Comparison of ENCODE assay signal across 7 cellular contexts in the genomic region with DNA sequence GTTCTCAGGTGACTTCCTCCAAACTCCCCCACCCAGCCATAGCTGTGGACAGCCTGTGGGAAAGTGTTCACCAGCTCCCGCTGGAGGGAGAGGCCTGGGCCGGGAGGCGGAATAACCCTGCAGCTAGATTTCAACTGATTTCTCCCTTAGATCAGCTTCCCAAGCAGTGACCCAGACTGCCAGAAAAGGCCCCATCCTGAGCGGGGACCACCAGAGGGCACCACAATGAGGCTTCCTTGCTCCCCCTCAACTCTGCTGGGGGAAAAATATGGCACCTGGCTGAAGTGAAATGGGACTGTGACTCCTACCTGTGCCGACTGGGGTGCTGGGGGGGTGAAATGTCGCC. TPM values are rescaled to one million over a fixed set of nuclear protein-coding genes. Genes with fewer than 3 reads are reported as not detected.
DNase-seq lines count a peak whose midpoint lies in the region; ATAC-seq and TF ChIP-seq lines count a peak whose summit lies in the region.

No MANE protein-coding gene starts in this region.

- peaks cover 15 to 26% of the 10 kb centered on the region in 2 donors for H3K4me1 Mint-ChIP-seq in effector memory CD8-positive, alpha-beta T cell (ENCODE audit: low read depth in 2 of 2)

- TF ChIP-seq CTCF in omental fat pad (IDR thresholded peaks at IDR 0.05), result no peak

- peak overlapping the region; percentile 93 to 97 for H3K27ac Mint-ChIP-seq in effector memory CD8-positive, alpha-beta T cell

- peak; percentile 66 for DNase-seq in SK-N-DZ (ENCODE audit: low spot score)
- DNase-seq in effector memory CD8-positive, alpha-beta T cell, result peak; percentile 41 to 50 (median 41)
- peak; percentile 15 for DNase-seq in stimulated activated CD8-positive, alpha-beta memory T cell treated with anti-CD3 and anti-CD28 coated beads, Interleukin-7, amount 100 ng/mL, for 24 hours (ENCODE audit: low read depth)
- no peak for DNase-seq in GDM1 (lab: John Stamatoyannopoulos, UW)
- no peak for DNase-seq in sciatic nerve (ENCODE audit: low spot score)
- DNase-seq in omental fat pad (ENCODE audit: low spot score), result no peak

- intact Hi-C loops in sciatic nerve (cut with DNase I), result no loop called here

- ATAC-seq in GM18867 (IDR thresholded peaks at IDR 0.05; ENCODE audit: unreplicated experiment), result peak; percentile 28
- peak; percentile 47 for ATAC-seq in effector memory CD8-positive, alpha-beta T cell (replicated peaks)
- ATAC-seq in sciatic nerve, result no peak
- ATAC-seq in omental fat pad (ENCODE audit: low FRiP score), result no peak

- peaks cover 26 to 49% of the 10 kb centered on the region in 2 donors for H3K27me3 Mint-ChIP-seq in effector memory CD8-positive, alpha-beta T cell

- no peaks in the 10 kb centered on the region for H3K9me3 Mint-ChIP-seq in effector memory CD8-positive, alpha-beta T cell

- H3K36me3 Mint-ChIP-seq in effector memory CD8-positive, alpha-beta T cell (ENCODE audit: insufficient read depth), result peaks cover 11% of the 10 kb centered on the region

- peak overlapping the region; percentile 99 for H3K4me3 Mint-ChIP-seq in effector memory CD8-positive, alpha-beta T cell

RNA-seq across cellular contexts. Expression of a gene that starts 50.8 kb away (rescaled TPM):
- 5.4 and 8.6 TPM in 2 replicates for polyA plus RNA-seq in SK-N-DZ (2014; cell fraction: cytosol; rRNA removed)
- 22.8 and 30.3 TPM in 2 replicates for polyA plus RNA-seq in SK-N-DZ (2014; cell fraction: nucleus; rRNA removed)
- not detected for total RNA-seq in sciatic nerve
- not detected for total RNA-seq in omental fat pad

Comparison
In these comparisons a context has a peak if more than half of its experiments do, and no peak if none do; other contexts are left out.
1. ATAC-seq: peak in GM18867 (single experiment) and effector memory CD8-positive, alpha-beta T cell (single experiment); none in sciatic nerve (single experiment) and omental fat pad (single experiment).
2. DNase-seq: peak in SK-N-DZ (single experiment), effector memory CD8-positive, alpha-beta T cell (3 of 3) and stimulated activated CD8-positive, alpha-beta memory T cell treated with anti-CD3 and anti-CD28 coated beads, Interleukin-7, amount 100 ng/mL, for 24 hours (single experiment); none in GDM1 (single experiment), sciatic nerve (single experiment) and omental fat pad (single experiment).